In genomic region chr17:42677012-42677857, GRCh38 we compare ENCODE assay signal across 1 cellular context.
TF ChIP-seq lines count a peak whose summit lies in the region.

No MANE protein-coding gene starts in this region.

TF ChIP-seq in HepG2, 621 proteins besides CTCF, POLR2A, EP300 and RAD21 (continued from another document and continues in another):
- peak; percentile 81 for TF ChIP-seq THAP11 (CRISPR knock-in tag; IDR thresholded peaks at IDR 0.05)
- TF ChIP-seq SMC3 (IDR thresholded peaks at IDR 0.05; ENCODE audit: low read length): no peak
- peak; percentile 96 for TF ChIP-seq CEBPG (CRISPR knock-in tag; IDR thresholded peaks at IDR 0.05)
- 0 out of 2 replicates have a peak, but pooled peaks have one; percentile 50 for TF ChIP-seq RNF219 (CRISPR knock-in tag; IDR thresholded peaks at IDR 0.05)
- TF ChIP-seq ZNF788 (CRISPR knock-in tag; IDR thresholded peaks at IDR 0.05; ENCODE audit: borderline replicate concordance): no peak
- TF ChIP-seq ZNF883 (CRISPR knock-in tag; IDR thresholded peaks at IDR 0.05; ENCODE audit: not compliant biosample characterization): no peak
- TF ChIP-seq ATF2 (CRISPR knock-in tag; IDR thresholded peaks at IDR 0.05): peak; percentile 77; the same call in 1 of the 2 replicates
- peak; percentile 61; the same call in 1 of the 2 replicates for TF ChIP-seq SAP130 (CRISPR knock-in tag; IDR thresholded peaks at IDR 0.05; ENCODE audit: low read depth)
- TF ChIP-seq RAD51 (IDR thresholded peaks at IDR 0.05; ENCODE audit: borderline replicate concordance): peak; percentile 73
- TF ChIP-seq YEATS4 (CRISPR knock-in tag; IDR thresholded peaks at IDR 0.05; ENCODE audit: borderline replicate concordance): no peak; the same call in 1 of the 2 replicates
- 0 out of 2 replicates have a peak, but pooled peaks have one; percentile 2 for TF ChIP-seq ZNF564 (CRISPR knock-in tag; IDR thresholded peaks at IDR 0.05)
- peak; percentile 89 for TF ChIP-seq NFYB (CRISPR knock-in tag; IDR thresholded peaks at IDR 0.05)
- TF ChIP-seq ZNF770 (CRISPR knock-in tag; IDR thresholded peaks at IDR 0.05): peak; percentile 58; the same call in 1 of the 2 replicates
- TF ChIP-seq SP2 (CRISPR knock-in tag; IDR thresholded peaks at IDR 0.05): peak; percentile 82
- TF ChIP-seq ZNF343 (CRISPR knock-in tag; IDR thresholded peaks at IDR 0.05): 0 out of 2 replicates have a peak, but pooled peaks have one; percentile 6
- 0 out of 2 replicates have a peak, but pooled peaks have one; percentile 33 for TF ChIP-seq GFI1 (CRISPR knock-in tag; IDR thresholded peaks at IDR 0.05; ENCODE audit: borderline replicate concordance)
- no peak for TF ChIP-seq REXO4 (CRISPR knock-in tag; IDR thresholded peaks at IDR 0.05; ENCODE audit: borderline replicate concordance)
- no peak for TF ChIP-seq FOSL1 (CRISPR knock-in tag; IDR thresholded peaks at IDR 0.05; ENCODE audit: borderline replicate concordance)
- 0 out of 2 replicates have a peak, but pooled peaks have one; percentile 0 for TF ChIP-seq CREB3 (CRISPR knock-in tag; IDR thresholded peaks at IDR 0.05)
- 0 out of 2 replicates have a peak, but pooled peaks have one; percentile 5 for TF ChIP-seq ZNF543 (CRISPR knock-in tag; IDR thresholded peaks at IDR 0.05)
- TF ChIP-seq SAFB2 (CRISPR knock-in tag; IDR thresholded peaks at IDR 0.05; ENCODE audit: borderline replicate concordance, low read depth): 0 out of 2 replicates have a peak, but pooled peaks have one; percentile 6
- no peak for TF ChIP-seq MTA3 (CRISPR knock-in tag; IDR thresholded peaks at IDR 0.05)
- TF ChIP-seq FOXK2 (IDR thresholded peaks at IDR 0.05): peak; percentile 81
- no peak for TF ChIP-seq ATF7-NPFF (CRISPR knock-in tag; IDR thresholded peaks at IDR 0.05; ENCODE audit: low read depth)
- TF ChIP-seq HOXA3 (CRISPR knock-in tag; IDR thresholded peaks at IDR 0.05): peak; percentile 62; the same call in 1 of the 2 replicates
- no peak for TF ChIP-seq ZNF629 (CRISPR knock-in tag; conservative IDR thresholded peaks at IDR 0.05)
- TF ChIP-seq PITX1 (CRISPR knock-in tag; IDR thresholded peaks at IDR 0.05): 0 out of 2 replicates have a peak, but pooled peaks have one; percentile 25
- TF ChIP-seq ATRX (CRISPR knock-in tag; IDR thresholded peaks at IDR 0.05; ENCODE audit: borderline replicate concordance): no peak
- peak; percentile 36; the same call in 1 of the 2 replicates for TF ChIP-seq NAIF1 (CRISPR knock-in tag; IDR thresholded peaks at IDR 0.05; ENCODE audit: borderline replicate concordance)
- TF ChIP-seq ZNF615 (CRISPR knock-in tag; IDR thresholded peaks at IDR 0.05; ENCODE audit: borderline replicate concordance): no peak
- no peak for TF ChIP-seq MLXIP (CRISPR knock-in tag; IDR thresholded peaks at IDR 0.05; ENCODE audit: borderline replicate concordance)
- TF ChIP-seq ATF7 (IDR thresholded peaks at IDR 0.05): peak; percentile 96
- TF ChIP-seq ATF7 (CRISPR knock-in tag; IDR thresholded peaks at IDR 0.05): no peak
- no peak for TF ChIP-seq ARID5B (CRISPR knock-in tag; IDR thresholded peaks at IDR 0.05)
- TF ChIP-seq ZMYM2 (CRISPR knock-in tag; IDR thresholded peaks at IDR 0.05): 0 out of 2 replicates have a peak, but pooled peaks have one; percentile 52
- TF ChIP-seq ZBTB21 (CRISPR knock-in tag; IDR thresholded peaks at IDR 0.05): peak; percentile 87
- 0 out of 2 replicates have a peak, but pooled peaks have one; percentile 4 for TF ChIP-seq NRL (CRISPR knock-in tag; IDR thresholded peaks at IDR 0.05; ENCODE audit: borderline replicate concordance)
- TF ChIP-seq MXD1 (CRISPR knock-in tag; IDR thresholded peaks at IDR 0.05): no peak
- peak; percentile 57 for TF ChIP-seq GATAD1 (CRISPR knock-in tag; IDR thresholded peaks at IDR 0.05)
- TF ChIP-seq HNF4G (IDR thresholded peaks at IDR 0.05; ENCODE audit: borderline replicate concordance, low read depth, low read length): 0 out of 2 replicates have a peak, but pooled peaks have one; percentile 10
- no peak for TF ChIP-seq HNF4G (CRISPR knock-in tag; IDR thresholded peaks at IDR 0.05; ENCODE audit: borderline replicate concordance, low read depth)
- 0 out of 2 replicates have a peak, but pooled peaks have one; percentile 15 for TF ChIP-seq ZNF350 (CRISPR knock-in tag; IDR thresholded peaks at IDR 0.05; ENCODE audit: borderline replicate concordance, low read depth)
- peak; percentile 96 for TF ChIP-seq ZNF121 (CRISPR knock-in tag; IDR thresholded peaks at IDR 0.05)
- TF ChIP-seq SP4 (CRISPR knock-in tag; IDR thresholded peaks at IDR 0.05): peak; percentile 86; the same call in 1 of the 2 replicates
- peak; percentile 91 for TF ChIP-seq RFX5 (IDR thresholded peaks at IDR 0.05; ENCODE audit: low read depth, low read length)
- TF ChIP-seq ZNF709 (CRISPR knock-in tag; IDR thresholded peaks at IDR 0.05): 0 out of 2 replicates have a peak, but pooled peaks have one; percentile 11
- no peak for TF ChIP-seq RFX1 (IDR thresholded peaks at IDR 0.05)
- TF ChIP-seq CREB1 (IDR thresholded peaks at IDR 0.05): peak; percentile 100
- TF ChIP-seq CREB1 (CRISPR knock-in tag; IDR thresholded peaks at IDR 0.05): peak; percentile 96
- 0 out of 2 replicates have a peak, but pooled peaks have one; percentile 13 for TF ChIP-seq ZNF317 (CRISPR knock-in tag; IDR thresholded peaks at IDR 0.05)
- TF ChIP-seq DRAP1 (CRISPR knock-in tag; IDR thresholded peaks at IDR 0.05): peak; percentile 82
- peak; percentile 98 for TF ChIP-seq ZNF652 (CRISPR knock-in tag; IDR thresholded peaks at IDR 0.05; ENCODE audit: borderline replicate concordance, low read depth)
- TF ChIP-seq RCOR2 (CRISPR knock-in tag; IDR thresholded peaks at IDR 0.05): peak; percentile 12; the same call in 1 of the 2 replicates
- peak; percentile 49 for TF ChIP-seq FOSL2 (CRISPR knock-in tag; IDR thresholded peaks at IDR 0.05)
- peak; percentile 69 for TF ChIP-seq MAX (IDR thresholded peaks at IDR 0.05)
